Comparison of ENCODE assay signal across 35 cellular contexts in the genomic region with DNA sequence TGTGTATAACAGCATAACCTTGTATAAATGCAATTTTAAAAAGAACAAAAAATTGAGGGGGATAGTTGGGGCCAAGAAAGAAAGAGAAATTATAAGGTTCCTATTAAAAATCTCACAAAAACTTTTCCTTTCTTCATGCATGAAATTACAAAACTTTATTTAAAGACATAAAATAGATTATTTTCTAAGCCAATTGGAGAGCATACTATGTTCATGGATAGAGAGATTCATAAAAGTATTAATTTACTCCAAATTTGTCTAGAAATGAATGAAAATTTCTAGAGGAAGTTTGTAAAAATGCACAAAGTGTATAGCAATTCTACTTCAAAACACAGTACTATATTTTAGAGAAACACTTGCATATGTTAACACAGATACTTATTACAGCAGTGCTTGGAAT.
"Had no signal": no experiment of that assay in that cellular context is flagged by ENCODE, and none has a peak within 500 bp of the region (broad histone marks: within the 10 kb centered on the region; RNA-seq: fewer than 3 reads in every experiment).

No MANE protein-coding gene starts in this region.

- H3K27me3 ChIP-seq: MG63 had no signal

- H3K4me3 ChIP-seq: MG63 had no signal

- DNase-seq: Karpas-422, Kasumi-1, MG63, MM.1S, MV-4-11, NCI-H1048, NCI-H1092, NCI-H1092 treated with DMSO at 0.1 percent for 48 hours, NCI-H1105, NCI-H1105 treated with DMSO at 0.1 percent for 48 hours, NCI-H1417, NCI-H1417 treated with DMSO at 0.1 percent for 48 hours, NCI-H1436, NCI-H1436 treated with DMSO at 0.1 percent for 48 hours, NCI-H146, NCI-H1694, NCI-H1694 treated with DMSO at 0.1 percent for 48 hours, NCI-H187, NCI-H187 treated with DMSO at 0.1 percent for 48 hours, NCI-H1930, NCI-H2029, NCI-H2029 treated with DMSO at 0.1 percent for 48 hours, NCI-H2081, NCI-H2081 treated with DMSO at 0.1 percent for 48 hours, NCI-H2107, NCI-H2171, NCI-H2171 treated with DMSO at 0.1 percent for 48 hours, NCI-H2227 treated with DMSO at 0.1 percent for 48 hours, NCI-H226, NCI-H345, NCI-H446, NCI-H446 treated with DMSO at 0.1 percent for 48 hours, NCI-H510A, NCI-H510A treated with DMSO at 0.1 percent for 48 hours, NCI-H524 had no signal
